Comparison of ENCODE assay signal across 17 cellular contexts in genomic region chr3:72571052-72571451, GRCh38.
"Had no signal": no experiment of that assay in that cellular context is flagged by ENCODE, and none has a peak within 500 bp of the region (broad histone marks: within the 10 kb centered on the region; RNA-seq: fewer than 3 reads in every experiment).

No MANE protein-coding gene starts in this region.

- H3K27me3 Mint-ChIP-seq: stimulated activated naive CD8-positive, alpha-beta T cell treated with anti-CD3 and anti-CD28 coated beads, Interleukin-15, Interleukin-2, amounts not matched to agents 100 ng/mL and 50 ng/mL, for 24 hours had no signal

- H3K4me3 Mint-ChIP-seq: memory B cell; naive B cell; nephron; stimulated activated memory B cell treated with anti-CD40 and anti-IgM and Interleukin-4, amounts not matched to agents 10 μg/mL and 1 μg/mL and 100 μg/mL, for 72 hours; stimulated activated naive CD8-positive, alpha-beta T cell treated with anti-CD3 and anti-CD28 coated beads, Interleukin-15, Interleukin-2, amounts not matched to agents 100 ng/mL and 50 ng/mL, for 24 hours had no signal

- H3K4me3 ChIP-seq: esophagus squamous epithelium, gastroesophageal sphincter, left lung, lower lobe of right lung, tibial artery, upper lobe of left lung, uterus had no signal

- H3K36me3 ChIP-seq: esophagus squamous epithelium, gastroesophageal sphincter, left lung, lower lobe of right lung, tibial artery, upper lobe of left lung, uterus had no signal

- ATAC-seq: gastroesophageal sphincter; left lung; lower lobe of right lung; stimulated activated memory B cell treated with anti-CD40 and anti-IgM and Interleukin-4, amounts not matched to agents 10 μg/mL and 1 μg/mL and 100 μg/mL, for 72 hours had no signal

- H3K4me1 Mint-ChIP-seq: memory B cell; naive B cell; nephron; stimulated activated memory B cell treated with anti-CD40 and anti-IgM and Interleukin-4, amounts not matched to agents 10 μg/mL and 1 μg/mL and 100 μg/mL, for 72 hours had no signal

- H3K27ac ChIP-seq: esophagus squamous epithelium, gastroesophageal sphincter, left lung, lower lobe of right lung, tibial artery, upper lobe of left lung, uterus had no signal

- DNase-seq: effector memory CD4-positive, alpha-beta T cell; esophagus squamous epithelium; foreskin fibroblast; kidney; left lung; lower lobe of right lung; naive B cell; right cardiac atrium; stimulated activated CD4-positive, alpha-beta T cell treated with anti-CD3 and anti-CD28 coated beads, Interleukin-4, amount 100 ng/mL, for 24 hours; tibial artery; upper lobe of left lung; uterus had no signal

- H3K36me3 Mint-ChIP-seq: memory B cell; naive B cell; stimulated activated memory B cell treated with anti-CD40 and anti-IgM and Interleukin-4, amounts not matched to agents 10 μg/mL and 1 μg/mL and 100 μg/mL, for 72 hours had no signal

- H3K4me1 ChIP-seq: esophagus squamous epithelium, gastroesophageal sphincter, left lung, lower lobe of right lung, upper lobe of left lung, uterus had no signal

- H3K9me3 ChIP-seq: esophagus squamous epithelium, gastroesophageal sphincter, left lung, lower lobe of right lung, tibial artery, upper lobe of left lung, uterus had no signal

- H3K9me3 Mint-ChIP-seq: memory B cell; naive B cell; nephron; stimulated activated memory B cell treated with anti-CD40 and anti-IgM and Interleukin-4, amounts not matched to agents 10 μg/mL and 1 μg/mL and 100 μg/mL, for 72 hours; stimulated activated naive CD8-positive, alpha-beta T cell treated with anti-CD3 and anti-CD28 coated beads, Interleukin-15, Interleukin-2, amounts not matched to agents 100 ng/mL and 50 ng/mL, for 24 hours had no signal

- H3K27ac Mint-ChIP-seq: memory B cell; naive B cell; stimulated activated memory B cell treated with anti-CD40 and anti-IgM and Interleukin-4, amounts not matched to agents 10 μg/mL and 1 μg/mL and 100 μg/mL, for 72 hours; stimulated activated naive CD8-positive, alpha-beta T cell treated with anti-CD3 and anti-CD28 coated beads, Interleukin-15, Interleukin-2, amounts not matched to agents 100 ng/mL and 50 ng/mL, for 24 hours had no signal

- H3K27me3 ChIP-seq: gastroesophageal sphincter, left lung, tibial artery, upper lobe of left lung, uterus had no signal
